In the genomic region with DNA sequence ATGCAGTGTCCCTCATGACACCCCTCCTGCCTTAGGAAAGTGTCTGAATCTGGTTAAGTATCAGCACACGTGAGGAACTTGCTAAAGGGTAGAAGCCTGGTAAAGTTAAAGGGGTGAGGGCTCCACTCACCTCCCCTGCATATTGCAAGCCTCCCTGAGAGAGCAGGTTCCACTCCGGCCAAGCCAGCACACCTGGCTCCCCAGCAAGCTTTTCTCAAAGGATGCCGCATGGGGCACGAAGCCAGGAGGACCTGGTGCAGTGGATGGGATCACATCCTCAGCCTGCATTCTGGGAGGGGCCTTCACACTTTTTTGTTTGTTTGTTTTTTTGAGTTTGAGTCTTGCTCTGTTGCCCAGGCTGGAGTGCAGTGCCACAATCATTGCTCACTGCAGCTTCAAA, we compare ENCODE assay signal across 30 cellular contexts.
"Had no signal": no experiment of that assay in that cellular context is flagged by ENCODE, and none has a peak within 500 bp of the region (broad histone marks: within the 10 kb centered on the region; RNA-seq: fewer than 3 reads in every experiment).

No MANE protein-coding gene starts in this region.

- H3K4me1 ChIP-seq: adrenal gland, body of pancreas, esophagus squamous epithelium, gastroesophageal sphincter had no signal

- DNase-seq: activated B cell treated with CpG ODN at 0.5 μM for 24 hours; activated CD4-positive, alpha-beta T cell treated with anti-CD3 and anti-CD28 coated beads for 48 hours; activated CD4-positive, alpha-beta T cell treated with anti-CD3 and anti-CD28 coated beads, Interleukin-2, amount 50 U/mL, for 1 hour; activated CD4-positive, alpha-beta T cell treated with anti-CD3 and anti-CD28 coated beads, Interleukin-2, amount 50 U/mL, for 48 hours; activated CD8-positive, alpha-beta T cell treated with anti-CD3 and anti-CD28 coated beads for 36 hours; activated effector memory CD4-positive, alpha-beta T cell treated with anti-CD3 and anti-CD28 coated beads, Interleukin-2, amount 50 U/mL, for 16 hours; activated naive CD4-positive, alpha-beta T cell treated with anti-CD3 and anti-CD28 coated beads for 36 hours; activated naive CD8-positive, alpha-beta T cell treated with anti-CD3 and anti-CD28 coated beads for 36 hours; activated naive CD8-positive, alpha-beta T cell treated with anti-CD3 and anti-CD28 coated beads, Interleukin-2, amount 50 U/mL, for 24 hours; activated T-cell treated with anti-CD3 and anti-CD28 coated beads, Interleukin-2, amount 50 U/mL, for 1 hour; activated T-cell treated with anti-CD3 and anti-CD28 coated beads, Interleukin-2, amount 50 U/mL, for 48 hours; adrenal gland; amygdala; aorta; body of pancreas; caudate nucleus; effector CD8-positive, alpha-beta T cell; esophagus squamous epithelium; foreskin melanocyte; T-helper 1 cell; T-helper 17 cell; T1000; WERI-Rb-1 had no signal

- H3K9me3 Mint-ChIP-seq: activated B cell treated with CpG ODN at 0.5 μM for 24 hours; activated CD8-positive, alpha-beta T cell treated with anti-CD3 and anti-CD28 coated beads for 36 hours; activated naive CD4-positive, alpha-beta T cell treated with anti-CD3 and anti-CD28 coated beads for 36 hours; activated naive CD4-positive, alpha-beta T cell treated with anti-CD3 and anti-CD28 coated beads, Interleukin-2, amount 50 U/mL, for 24 hours; activated naive CD8-positive, alpha-beta T cell treated with anti-CD3 and anti-CD28 coated beads for 36 hours; activated naive CD8-positive, alpha-beta T cell treated with anti-CD3 and anti-CD28 coated beads, Interleukin-2, amount 50 U/mL, for 24 hours; activated T-helper 1 cell treated with anti-CD3 and anti-CD28 coated beads, Interleukin-12 subunit alpha, Interleukin-12 subunit beta, Interleukin-2, Interleukin-4 antibody, amounts not matched to agents 30 ng/mL and 10 ng/mL and 1 ng/mL, durations not matched to agents 14 hours and 24 hours and 36 hours; activated T-helper 2 cell treated with anti-CD3 and anti-CD28 coated beads, Interferon-gamma antibody, Interleukin-2, Interleukin-4, amounts not matched to agents 10 μg/mL and 5 μg/mL and 100 μg/mL, durations not matched to agents 14 hours and 24 hours and 36 hours; T-helper 2 cell treated with Interferon-gamma antibody and Interleukin-4, amounts not matched to agents 5 μg/mL and 100 μg/mL, for 36 hours had no signal

- ATAC-seq: activated CD4-positive, CD25-positive, alpha-beta regulatory T cell treated with anti-CD3 and anti-CD28 coated beads, Interleukin-2, amount 50 U/mL, for 24 hours; activated CD8-positive, alpha-beta T cell treated with anti-CD3 and anti-CD28 coated beads for 36 hours; activated naive CD8-positive, alpha-beta T cell treated with anti-CD3 and anti-CD28 coated beads, Interleukin-2, amount 50 U/mL, for 24 hours; body of pancreas; gastroesophageal sphincter; T-helper 17 cell had no signal

- H3K4me3 Mint-ChIP-seq: activated B cell treated with CpG ODN at 0.5 μM for 24 hours; activated CD8-positive, alpha-beta T cell treated with anti-CD3 and anti-CD28 coated beads for 36 hours; activated naive CD4-positive, alpha-beta T cell treated with anti-CD3 and anti-CD28 coated beads for 36 hours; activated naive CD4-positive, alpha-beta T cell treated with anti-CD3 and anti-CD28 coated beads, Interleukin-2, amount 50 U/mL, for 24 hours; activated naive CD8-positive, alpha-beta T cell treated with anti-CD3 and anti-CD28 coated beads for 36 hours; activated naive CD8-positive, alpha-beta T cell treated with anti-CD3 and anti-CD28 coated beads, Interleukin-2, amount 50 U/mL, for 24 hours; activated T-helper 1 cell treated with anti-CD3 and anti-CD28 coated beads, Interleukin-12 subunit alpha, Interleukin-12 subunit beta, Interleukin-2, Interleukin-4 antibody, amounts not matched to agents 30 ng/mL and 10 ng/mL and 1 ng/mL, durations not matched to agents 14 hours and 24 hours and 36 hours; T-helper 17 cell; T-helper 2 cell treated with Interferon-gamma antibody and Interleukin-4, amounts not matched to agents 5 μg/mL and 100 μg/mL, for 36 hours had no signal

- H3K36me3 Mint-ChIP-seq: activated naive CD4-positive, alpha-beta T cell treated with anti-CD3 and anti-CD28 coated beads, Interleukin-2, amount 50 U/mL, for 24 hours; activated naive CD8-positive, alpha-beta T cell treated with anti-CD3 and anti-CD28 coated beads for 36 hours had no signal

- H3K27me3 ChIP-seq: adrenal gland, body of pancreas, esophagus squamous epithelium, gastroesophageal sphincter had no signal

- H3K27me3 Mint-ChIP-seq: activated naive CD8-positive, alpha-beta T cell treated with anti-CD3 and anti-CD28 coated beads for 36 hours had no signal

- H3K27ac ChIP-seq: adrenal gland, body of pancreas, epithelial cell of prostate, esophagus squamous epithelium, gastroesophageal sphincter, WERI-Rb-1 had no signal

- H3K4me1 Mint-ChIP-seq: activated naive CD4-positive, alpha-beta T cell treated with anti-CD3 and anti-CD28 coated beads, Interleukin-2, amount 50 U/mL, for 24 hours had no signal

- H3K36me3 ChIP-seq: adrenal gland, esophagus squamous epithelium, gastroesophageal sphincter, WERI-Rb-1 had no signal

- H3K4me3 ChIP-seq: adrenal gland, body of pancreas, esophagus squamous epithelium, gastroesophageal sphincter had no signal

- H3K27ac Mint-ChIP-seq: activated B cell treated with CpG ODN at 0.5 μM for 24 hours; activated CD8-positive, alpha-beta T cell treated with anti-CD3 and anti-CD28 coated beads for 36 hours; activated naive CD4-positive, alpha-beta T cell treated with anti-CD3 and anti-CD28 coated beads for 36 hours; activated naive CD4-positive, alpha-beta T cell treated with anti-CD3 and anti-CD28 coated beads, Interleukin-2, amount 50 U/mL, for 24 hours; activated naive CD8-positive, alpha-beta T cell treated with anti-CD3 and anti-CD28 coated beads, Interleukin-2, amount 50 U/mL, for 24 hours; activated T-helper 1 cell treated with anti-CD3 and anti-CD28 coated beads, Interleukin-12 subunit alpha, Interleukin-12 subunit beta, Interleukin-2, Interleukin-4 antibody, amounts not matched to agents 30 ng/mL and 10 ng/mL and 1 ng/mL, durations not matched to agents 14 hours and 24 hours and 36 hours; activated T-helper 2 cell treated with anti-CD3 and anti-CD28 coated beads, Interferon-gamma antibody, Interleukin-2, Interleukin-4, amounts not matched to agents 10 μg/mL and 5 μg/mL and 100 μg/mL, durations not matched to agents 14 hours and 24 hours and 36 hours; T-helper 17 cell; T-helper 2 cell treated with Interferon-gamma antibody and Interleukin-4, amounts not matched to agents 5 μg/mL and 100 μg/mL, for 36 hours had no signal

- H3K9me3 ChIP-seq: adrenal gland, body of pancreas, esophagus squamous epithelium, gastroesophageal sphincter had no signal
